Comparison of ENCODE assay signal across 8 cellular contexts in the genomic region with DNA sequence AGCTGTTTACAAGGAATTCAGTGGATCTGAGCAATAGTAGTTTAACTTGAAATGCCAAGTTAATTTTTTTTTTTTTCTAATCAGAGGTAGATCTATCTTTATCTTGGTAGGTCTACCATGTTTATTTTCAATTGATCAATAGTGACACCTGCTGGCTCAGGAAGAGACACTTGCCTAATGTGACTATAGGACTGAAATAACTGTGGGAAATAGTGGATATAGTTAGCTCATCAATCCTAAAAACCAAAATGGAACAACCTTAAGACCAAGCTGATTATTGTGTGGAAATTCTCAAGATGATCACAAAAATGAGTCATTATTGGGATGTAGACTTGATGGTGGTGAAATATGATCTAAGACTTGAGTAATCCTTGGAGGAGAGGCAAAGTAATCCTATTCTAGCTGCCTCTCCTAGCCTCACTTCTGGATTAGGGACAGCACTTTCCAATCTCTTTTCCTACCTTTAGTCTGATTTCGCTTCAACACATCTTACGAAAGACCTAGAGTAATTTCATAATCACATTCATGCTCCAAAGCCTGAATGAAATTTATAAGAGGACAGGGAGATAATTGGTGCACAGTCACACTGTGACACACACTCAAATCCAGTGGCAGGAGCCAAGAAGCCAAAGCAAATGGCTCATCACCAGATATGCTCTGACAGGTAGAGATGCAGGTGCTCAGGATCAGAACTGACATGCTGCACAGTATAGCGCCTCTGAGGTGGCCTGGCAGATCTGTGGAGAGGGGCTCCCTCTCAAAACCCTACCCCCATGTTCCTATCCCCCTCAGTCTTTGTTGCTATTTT.
DNase-seq lines count a peak whose midpoint lies in the region; ATAC-seq and TF ChIP-seq lines count a peak whose summit lies in the region.

No MANE protein-coding gene starts in this region.

- H4K20me1 ChIP-seq in DOHH2 (ENCODE audit: control insufficient read depth, insufficient read depth, low read depth, low read length): no peaks in the 10 kb centered on the region

- H3K27ac ChIP-seq in DOHH2 (ENCODE audit: low read depth, low read length): no peak overlapping the region

- no peaks in the 10 kb centered on the region for H3K9me2 ChIP-seq in DOHH2 (replicated peaks; ENCODE audit: control insufficient read depth, low read length)

- peaks cover 9% of the 10 kb centered on the region; the same call in 1 of the 2 replicates for H3F3A ChIP-seq in DOHH2 (ENCODE audit: control insufficient read depth, insufficient read depth)

- peak; percentile 67 for TF ChIP-seq CTCF in DOHH2 (IDR thresholded peaks at IDR 0.05; ENCODE audit: low read depth, low read length, poor library complexity, severe bottlenecking)

- no peaks in the 10 kb centered on the region for H3K36me3 Mint-ChIP-seq in effector memory CD8-positive, alpha-beta T cell (ENCODE audit: insufficient read depth)

- no peak overlapping the region for H3K4me3 Mint-ChIP-seq in effector memory CD8-positive, alpha-beta T cell

- H3K4me1 ChIP-seq in DOHH2 (ENCODE audit: control insufficient read depth, low read length) (peaks cover 45% of the 10 kb centered on the region), adipocyte (ENCODE audit: control insufficient read depth, insufficient read depth, low read length) (peaks cover 11% of the 10 kb centered on the region)

- no peak overlapping the region for H3K4me2 ChIP-seq in DOHH2 (ENCODE audit: low read length)

- H3K79me2 ChIP-seq in DOHH2 (ENCODE audit: control insufficient read depth, low read length): no peaks in the 10 kb centered on the region

- H3K27me3 ChIP-seq in DOHH2 (ENCODE audit: control insufficient read depth, low read length) (no peaks in the 10 kb centered on the region), adipocyte (replicated peaks; ENCODE audit: control insufficient read depth, insufficient read depth, low read length) (no peaks in the 10 kb centered on the region)

- peaks cover 25 to 27% of the 10 kb centered on the region in 2 donors for H3K27me3 Mint-ChIP-seq in effector memory CD8-positive, alpha-beta T cell

- H3K9ac ChIP-seq in adipocyte (ENCODE audit: low read length): peak overlapping the region; percentile 13

- peak overlapping the region in 1 of 2 donors; percentile 39 for H3K27ac Mint-ChIP-seq in effector memory CD8-positive, alpha-beta T cell

- DNase-seq in NCI-H1092 treated with DMSO at 0.1 percent for 48 hours (lab: John Stamatoyannopoulos, UW) (peak; percentile 55), adipocyte (ENCODE audit: low read depth) (peak; percentile 79), kidney glomerular epithelial cell (lab: John Stamatoyannopoulos, UW) (peak; percentile 46)
- no peak for DNase-seq in effector memory CD8-positive, alpha-beta T cell
- no peak for DNase-seq in activated CD8-positive, alpha-beta memory T cell treated with anti-CD3 and anti-CD28 coated beads for 24 hours

- H3K9me3 ChIP-seq in DOHH2 (ENCODE audit: control insufficient read depth, insufficient read depth, low read length) (no peaks in the 10 kb centered on the region), adipocyte (ENCODE audit: control insufficient read depth, low read length) (no peaks in the 10 kb centered on the region)

- H3K36me3 ChIP-seq in DOHH2 (ENCODE audit: control insufficient read depth, low read length): no peaks in the 10 kb centered on the region
- H3K36me3 ChIP-seq in adipocyte (ENCODE audit: control insufficient read depth, insufficient read depth, low read length, severe bottlenecking): no peaks in the 10 kb centered on the region

- no peaks in the 10 kb centered on the region for H3K9me3 Mint-ChIP-seq in effector memory CD8-positive, alpha-beta T cell

- H3K4me3 ChIP-seq in DOHH2 (ENCODE audit: low read length) (no peak overlapping the region), adipocyte (ENCODE audit: low read length) (no peak overlapping the region)

- H3K4me1 Mint-ChIP-seq in effector memory CD8-positive, alpha-beta T cell (ENCODE audit: low read depth in 2 of 2): no peaks in the 10 kb centered on the region

- ATAC-seq in GM21528 (IDR thresholded peaks at IDR 0.05; ENCODE audit: low FRiP score, unreplicated experiment) (peak; percentile 58), HG02840 (IDR thresholded peaks at IDR 0.05; ENCODE audit: low FRiP score, unreplicated experiment) (no peak)
- no peak for ATAC-seq in effector memory CD8-positive, alpha-beta T cell (replicated peaks)

Comparison
In these comparisons a context has a peak if more than half of its experiments do, and no peak if none do; other contexts are left out.
1. DNase-seq: peak in NCI-H1092 treated with DMSO at 0.1 percent for 48 hours (single experiment), adipocyte (single experiment) and kidney glomerular epithelial cell (single experiment); none in effector memory CD8-positive, alpha-beta T cell (0 of 3) and activated CD8-positive, alpha-beta memory T cell treated with anti-CD3 and anti-CD28 coated beads for 24 hours (single experiment).